ENCODE assay signal across 4 cellular contexts in the genomic region with DNA sequence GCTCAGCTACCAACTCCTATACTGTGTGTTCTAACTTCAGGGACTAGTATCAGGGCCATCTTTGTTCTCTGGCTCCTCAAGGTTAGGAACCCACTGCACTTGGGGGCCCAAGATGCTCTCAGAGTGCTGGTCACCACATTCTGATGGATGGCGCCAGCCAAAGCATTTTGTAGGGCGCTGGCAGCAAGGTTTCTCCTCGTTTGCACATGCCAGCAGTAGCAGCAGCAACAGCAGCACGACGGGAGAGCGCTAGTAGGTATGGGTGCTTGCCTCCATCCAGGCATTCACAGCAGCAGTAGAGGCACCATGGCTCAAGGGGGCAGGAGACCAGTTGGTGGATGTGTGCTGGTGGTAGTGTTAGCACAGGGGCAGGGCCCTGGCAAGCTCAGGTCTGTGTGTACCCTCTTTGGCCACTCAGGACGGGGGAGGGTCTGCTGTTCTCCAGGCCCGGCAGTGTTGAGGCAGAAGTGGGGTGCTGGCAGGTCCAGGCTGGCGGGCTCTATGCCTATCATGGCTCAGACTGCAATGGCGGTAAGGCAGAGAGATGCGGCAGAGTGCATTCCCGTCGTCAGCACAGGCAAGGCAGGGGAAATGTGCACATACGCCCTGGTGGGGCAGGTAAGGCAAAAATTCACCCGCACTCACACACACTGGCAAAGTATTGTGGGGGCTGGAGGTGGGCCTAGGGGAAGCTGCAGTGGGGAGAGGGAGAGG. TPM values are rescaled to one million over a fixed set of nuclear protein-coding genes. Genes with fewer than 3 reads are reported as not detected.
"Had no signal": no experiment of that assay in that cellular context is flagged by ENCODE, and none has a peak within 500 bp of the region (broad histone marks: within the 10 kb centered on the region; RNA-seq: fewer than 3 reads in every experiment).

No MANE protein-coding gene starts in this region.

- H3K4me3 ChIP-seq: GM12878 had no signal

- DNase-seq: GDM1, GF-D8 had no signal

- ATAC-seq: GM12878 had no signal

RNA-seq across cellular contexts. Expression of gene SERPINA7, which starts 56.6 kb away (rescaled TPM):
- total RNA-seq: G401, GM12878 had no signal
